ENCODE assay signal across 11 cellular contexts in genomic region chr9:96376926-96377874, GRCh38. TPM values are rescaled to one million over a fixed set of nuclear protein-coding genes. Genes with fewer than 3 reads are reported as not detected.
DNase-seq lines count a peak whose midpoint lies in the region; ATAC-seq, FAIRE-seq and TF ChIP-seq lines count a peak whose summit lies in the region.
"Had no signal": no experiment of that assay in that cellular context is flagged by ENCODE, and none has a peak within 500 bp of the region (broad histone marks: within the 10 kb centered on the region; RNA-seq: fewer than 3 reads in every experiment).

No MANE protein-coding gene starts in this region.

- no peaks in the 10 kb centered on the region for H3K27me3 Mint-ChIP-seq in activated CD8-positive, alpha-beta T cell treated with anti-CD3 and anti-CD28 coated beads, Interleukin-2, amount 10 ng/mL, durations not matched to agents 7 days and 5 days (ENCODE audit: low read depth)

- no peaks in the 10 kb centered on the region; the same call in 1 of the 2 replicates for H4K20me1 ChIP-seq in GM23248 (ENCODE audit: insufficient read depth)

- H3K27ac ChIP-seq in GM23248 (no peak overlapping the region), esophagus squamous epithelium (no peak overlapping the region)
- H3K27ac ChIP-seq: uterus had no signal

- H3K27ac Mint-ChIP-seq in activated CD8-positive, alpha-beta T cell treated with anti-CD3 and anti-CD28 coated beads, Interleukin-2, amount 10 ng/mL, durations not matched to agents 7 days and 5 days: no peak overlapping the region

- intact Hi-C loops in esophagus squamous epithelium (cut with DNase I): no loop called here

- CTCF ChIA-PET in activated CD8-positive, alpha-beta T cell treated with anti-CD3 and anti-CD28 coated beads, Interleukin-2, amount 10 ng/mL, durations not matched to agents 7 days and 5 days (lab: Charles Lee): no interaction called here

- H3K4me3 ChIP-seq in GM23248: no peak overlapping the region
- H3K4me3 ChIP-seq in fibroblast of villous mesenchyme (ENCODE audit: low read depth, low read length): no peak overlapping the region
- no peak overlapping the region for H3K4me3 ChIP-seq in esophagus squamous epithelium
- H3K4me3 ChIP-seq: smooth muscle cell, uterus had no signal

- H3K4me3 Mint-ChIP-seq in activated CD8-positive, alpha-beta T cell treated with anti-CD3 and anti-CD28 coated beads, Interleukin-2, amount 10 ng/mL, durations not matched to agents 7 days and 5 days: no peak overlapping the region

- H3K9ac ChIP-seq in GM23248: no peak overlapping the region

- H3K36me3 ChIP-seq in GM23248 (ENCODE audit: low read depth) (no peaks in the 10 kb centered on the region), esophagus squamous epithelium (peaks cover 0 to 11% (median 0%) of the 10 kb centered on the region in 3 donors)
- H3K36me3 ChIP-seq: uterus had no signal

- no peaks in the 10 kb centered on the region for H3K9me3 ChIP-seq in GM23248 (ENCODE audit: low read depth)
- H3K9me3 ChIP-seq in esophagus squamous epithelium: no peaks in the 10 kb centered on the region
- H3K9me3 ChIP-seq: uterus had no signal

- H3F3A ChIP-seq in GM23248 (ENCODE audit: insufficient read depth): peaks cover 12% of the 10 kb centered on the region

- H3K9me2 ChIP-seq in GM23248 (ENCODE audit: insufficient read depth): no peaks in the 10 kb centered on the region

- H3K27me3 ChIP-seq in GM23248 (replicated peaks; ENCODE audit: insufficient read depth) (no peaks in the 10 kb centered on the region), esophagus squamous epithelium (no peaks in the 10 kb centered on the region)
- H3K27me3 ChIP-seq: uterus had no signal

- in situ Hi-C loops in GM23248 (cut with MboI) (no loop called here), GM13977 (cut with MboI; ENCODE audit: low pct_unique_long_range_greater_than_20kb, low sequenced_read_pairs, unreplicated experiment) (no loop called here)

- H3K4me2 ChIP-seq in GM23248 (ENCODE audit: unreplicated experiment): no peak overlapping the region
- H3K4me2 ChIP-seq: smooth muscle cell had no signal

- peak; percentile 59 for FAIRE-seq in RCC 7860 (lab: Jason Lieb, UNC)
- FAIRE-seq: TTC549 had no signal

- H3K4me1 Mint-ChIP-seq in activated CD8-positive, alpha-beta T cell treated with anti-CD3 and anti-CD28 coated beads, Interleukin-2, amount 10 ng/mL, durations not matched to agents 7 days and 5 days (ENCODE audit: low read depth): peaks cover 8% of the 10 kb centered on the region

- no peaks in the 10 kb centered on the region for H3K9me3 Mint-ChIP-seq in activated CD8-positive, alpha-beta T cell treated with anti-CD3 and anti-CD28 coated beads, Interleukin-2, amount 10 ng/mL, durations not matched to agents 7 days and 5 days (ENCODE audit: insufficient read depth)

- 85 to 90% methylated on average over 11 of the region's 11 CpGs for WGBS in GM23248 (ENCODE audit: low coverage in 1 of 2, low lambda C conversion rate in 2 of 2, missing lambda C conversion rate in 2 of 2), 2 experiments
- WGBS in esophagus squamous epithelium, 2 donors: 76 to 83% methylated on average over 10 to 11 of the region's 11 CpGs

- TF ChIP-seq CTCF in fibroblast of villous mesenchyme (IDR thresholded peaks at IDR 0.05; ENCODE audit: insufficient read depth, low read depth, low read length): no peak
- TF ChIP-seq CTCF in GM13977 (IDR thresholded peaks at IDR 0.05; ENCODE audit: extremely low read depth, insufficient read depth, missing control alignments): no peak
- no peak for TF ChIP-seq CTCF in esophagus squamous epithelium (IDR thresholded peaks at IDR 0.05)

- peaks cover 12% of the 10 kb centered on the region for H3K79me2 ChIP-seq in GM23248 (ENCODE audit: insufficient read depth)

- DNase-seq in GM23248 (peak; percentile 44), RCC 7860 (ENCODE audit: low spot score) (peak; percentile 47), fibroblast of villous mesenchyme (ENCODE audit: low read depth) (peak; percentile 48), renal cortical epithelial cell (ENCODE audit: low read depth) (peak; percentile 87), NCI-H82 treated with DMSO at 0.1 percent for 48 hours (lab: John Stamatoyannopoulos, UW; ENCODE audit: unreplicated experiment) (no peak), GM13977 (ENCODE audit: low spot score) (no peak), esophagus squamous epithelium (lab: John Stamatoyannopoulos, UW) (no peak)
- no peak for DNase-seq in activated CD8-positive, alpha-beta T cell treated with anti-CD3 and anti-CD28 coated beads, Interleukin-2, amount 10 ng/mL, durations not matched to agents 7 days and 5 days
- DNase-seq: uterus had no signal

- H3K36me3 Mint-ChIP-seq in activated CD8-positive, alpha-beta T cell treated with anti-CD3 and anti-CD28 coated beads, Interleukin-2, amount 10 ng/mL, durations not matched to agents 7 days and 5 days (ENCODE audit: low read depth): peaks cover 6% of the 10 kb centered on the region

- POLR2A ChIA-PET in activated CD8-positive, alpha-beta T cell treated with anti-CD3 and anti-CD28 coated beads, Interleukin-2, amount 10 ng/mL, durations not matched to agents 7 days and 5 days (lab: Charles Lee): no interaction called here

- TF ChIP-seq POLR2A in esophagus squamous epithelium (IDR thresholded peaks at IDR 0.05): no peak

- H3K4me1 ChIP-seq in GM23248 (ENCODE audit: insufficient read depth) (peaks cover 6% of the 10 kb centered on the region), esophagus squamous epithelium (peaks cover 5 to 22% (median 8%) of the 10 kb centered on the region in 3 donors)
- H3K4me1 ChIP-seq: uterus had no signal

- ATAC-seq in activated CD8-positive, alpha-beta T cell treated with anti-CD3 and anti-CD28 coated beads, Interleukin-2, amount 10 ng/mL, durations not matched to agents 7 days and 5 days: no peak

- no peak overlapping the region for H2AFZ ChIP-seq in GM23248

RNA-seq across cellular contexts. Expression of gene SLC35D2, which starts 6.3 kb away (rescaled TPM):
- total RNA-seq in GM23248 (2014; rRNA removed; shearing (Covaris generic)): 12.3 and 17.1 TPM in 2 replicates
- polyA plus RNA-seq in GM23248 (2016; fragmentation: Nextera tagmentation; extraction: Ambion mirVana): 6.0 and 8.0 TPM in 2 replicates
- 14.8 and 19.0 TPM in 2 replicates for total RNA-seq in fibroblast of villous mesenchyme
- total RNA-seq in renal cortical epithelial cell: 40.6 and 42.5 TPM in 2 replicates
- 1 to 10 TPM; 4.2 to 4.3 TPM for total RNA-seq in activated CD8-positive, alpha-beta T cell treated with anti-CD3 and anti-CD28 coated beads, Interleukin-2, amount 10 ng/mL, durations not matched to agents 7 days and 5 days
- total RNA-seq in esophagus squamous epithelium: 10 to 100 TPM; 10.3 to 28.5 (median 16.4) TPM

RNA-seq across cellular contexts. Expression of gene ZNF367, which starts 41.0 kb away (rescaled TPM):
- 7.3 and 9.3 TPM in 2 replicates for total RNA-seq in GM23248 (2014; rRNA removed; shearing (Covaris generic))
- 2.1 and 2.8 TPM in 2 replicates for polyA plus RNA-seq in GM23248 (2016; fragmentation: Nextera tagmentation; extraction: Ambion mirVana)
- total RNA-seq in fibroblast of villous mesenchyme: 4.8 and 5.6 TPM in 2 replicates
- 1.3 and 8.7 TPM in 2 replicates for total RNA-seq in renal cortical epithelial cell
- 10 to 100 TPM; 37.1 to 38.4 TPM for total RNA-seq in activated CD8-positive, alpha-beta T cell treated with anti-CD3 and anti-CD28 coated beads, Interleukin-2, amount 10 ng/mL, durations not matched to agents 7 days and 5 days
- 1 to 10 TPM; 2.2 to 7.1 (median 4.6) TPM for total RNA-seq in esophagus squamous epithelium

Comparison
In these comparisons a context has a peak if more than half of its experiments do, and no peak if none do; other contexts are left out.
1. DNase-seq: peak in GM23248 (single experiment), RCC 7860 (single experiment), fibroblast of villous mesenchyme (single experiment) and renal cortical epithelial cell (single experiment); none in activated CD8-positive, alpha-beta T cell treated with anti-CD3 and anti-CD28 coated beads, Interleukin-2, amount 10 ng/mL, durations not matched to agents 7 days and 5 days (single experiment), NCI-H82 treated with DMSO at 0.1 percent for 48 hours (single experiment), GM13977 (single experiment) and esophagus squamous epithelium (single experiment).